Comparison of ENCODE assay signal across 9 cellular contexts in genomic region chr22:24952837-24953293, GRCh38. TPM values are rescaled to one million over a fixed set of nuclear protein-coding genes. Genes with fewer than 3 reads are reported as not detected.
A peak's percentile ranks its signal among the peaks of the same experiment; 100 is the strongest.
DNase-seq lines count a peak whose midpoint lies in the region; ATAC-seq and TF ChIP-seq lines count a peak whose summit lies in the region.
"Had no signal": no experiment of that assay in that cellular context is flagged by ENCODE, and none has a peak within 500 bp of the region (broad histone marks: within the 10 kb centered on the region; RNA-seq: fewer than 3 reads in every experiment).

No MANE protein-coding gene starts in this region.

- POLR2A ChIA-PET in activated CD4-positive, alpha-beta T cell treated with anti-CD3 and anti-CD28 coated beads, Interleukin-2, amount 10 ng/mL, durations not matched to agents 7 days and 5 days (lab: Charles Lee), result no interaction called here

- H3K36me3 Mint-ChIP-seq in activated CD4-positive, alpha-beta T cell treated with anti-CD3 and anti-CD28 coated beads, Interleukin-2, amount 10 ng/mL, durations not matched to agents 7 days and 5 days (ENCODE audit: low read depth), result no peaks in the 10 kb centered on the region

- H3K4me1 Mint-ChIP-seq in activated CD4-positive, alpha-beta T cell treated with anti-CD3 and anti-CD28 coated beads, Interleukin-2, amount 10 ng/mL, durations not matched to agents 7 days and 5 days, result peaks cover 31% of the 10 kb centered on the region

- no peaks in the 10 kb centered on the region for H3K9me3 Mint-ChIP-seq in activated CD4-positive, alpha-beta T cell treated with anti-CD3 and anti-CD28 coated beads, Interleukin-2, amount 10 ng/mL, durations not matched to agents 7 days and 5 days

- H3K27me3 Mint-ChIP-seq in activated CD4-positive, alpha-beta T cell treated with anti-CD3 and anti-CD28 coated beads, Interleukin-2, amount 10 ng/mL, durations not matched to agents 7 days and 5 days, result peaks cover 63% of the 10 kb centered on the region

- CTCF ChIA-PET in activated CD4-positive, alpha-beta T cell treated with anti-CD3 and anti-CD28 coated beads, Interleukin-2, amount 10 ng/mL, durations not matched to agents 7 days and 5 days (lab: Charles Lee), result interaction anchor here (1.0 to 1.1 kb wide), 3 partner anchors 9 to 96 kb away, joined by 3 to 4 read pairs (median 3); no protein-coding TSS in a partner anchor

- H3K27me3 ChIP-seq in stomach smooth muscle (ENCODE audit: control insufficient read depth in 1 of 2, insufficient read depth in 2 of 2, low read length in 2 of 2), result peaks cover 2 to 6% of the 10 kb centered on the region in 2 donors

- ATAC-seq in left lobe of liver (peak; percentile 49), HG03139 (IDR thresholded peaks at IDR 0.05; ENCODE audit: unreplicated experiment) (no peak), GM21515 (IDR thresholded peaks at IDR 0.05; ENCODE audit: unreplicated experiment) (no peak)

- H3K9me3 ChIP-seq in stomach smooth muscle (ENCODE audit: control insufficient read depth in 2 of 2, low read length in 2 of 2), result no peaks in the 10 kb centered on the region

- peak overlapping the region; percentile 79 to 82 for H3K9ac ChIP-seq in stomach smooth muscle (ENCODE audit: low read length in 2 of 2)

- TF ChIP-seq CTCF in choroid plexus epithelial cell (conservative IDR thresholded peaks at IDR 0.05; ENCODE audit: low read depth, low read length), result no peak

- H3K36me3 ChIP-seq in stomach smooth muscle (ENCODE audit: control insufficient read depth in 2 of 2, insufficient read depth in 2 of 2, low read length in 2 of 2), result no peaks in the 10 kb centered on the region

- no peak overlapping the region for H3K27ac Mint-ChIP-seq in activated CD4-positive, alpha-beta T cell treated with anti-CD3 and anti-CD28 coated beads, Interleukin-2, amount 10 ng/mL, durations not matched to agents 7 days and 5 days

- H3K4me1 ChIP-seq in stomach smooth muscle (ENCODE audit: control insufficient read depth, insufficient read depth, low read length), result peaks cover 16% of the 10 kb centered on the region

- H3K4me3 ChIP-seq in choroid plexus epithelial cell (ENCODE audit: low read depth, low read length) (peak overlapping the region; percentile 75), stomach smooth muscle (ENCODE audit: low read length in 2 of 2) (peak overlapping the region; percentile 86 to 90)

- H3K27ac ChIP-seq in stomach smooth muscle (ENCODE audit: low read length), result no peak overlapping the region

- no peak for DNase-seq in activated CD4-positive, alpha-beta T cell treated with anti-CD3 and anti-CD28 coated beads, Interleukin-2, amount 10 ng/mL, durations not matched to agents 7 days and 5 days
- no peak for DNase-seq in activated CD4-positive, alpha-beta T cell treated with anti-CD3 and anti-CD28 coated beads, Interleukin-2, amount 50 U/mL, for 1 hour
- peak; percentile 60 for DNase-seq in OCI-M1 (lab: John Stamatoyannopoulos, UW)
- peak; percentile 26 for DNase-seq in choroid plexus epithelial cell (ENCODE audit: low read depth)
- DNase-seq in left lobe of liver (ENCODE audit: low spot score), result no peak

- H3K4me3 Mint-ChIP-seq in activated CD4-positive, alpha-beta T cell treated with anti-CD3 and anti-CD28 coated beads, Interleukin-2, amount 10 ng/mL, durations not matched to agents 7 days and 5 days, result peak overlapping the region; percentile 78

RNA-seq across cellular contexts. Expression of gene KIAA1671, which starts 0.3 kb away (rescaled TPM):
- 10 to 100 TPM; 25.4 to 27.0 TPM for total RNA-seq in activated CD4-positive, alpha-beta T cell treated with anti-CD3 and anti-CD28 coated beads, Interleukin-2, amount 10 ng/mL, durations not matched to agents 7 days and 5 days
- total RNA-seq in left lobe of liver, result 38.9 TPM

RNA-seq across cellular contexts. Expression of gene LHFPL7, which starts 6.4 kb away (rescaled TPM):
- not detected for total RNA-seq in activated CD4-positive, alpha-beta T cell treated with anti-CD3 and anti-CD28 coated beads, Interleukin-2, amount 10 ng/mL, durations not matched to agents 7 days and 5 days
- total RNA-seq in left lobe of liver, result not detected
- total RNA-seq: glomerular endothelial cell had no signal

Comparison
In these comparisons a context has a peak if more than half of its experiments do, and no peak if none do; other contexts are left out.
1. DNase-seq: peak in OCI-M1 (single experiment) and choroid plexus epithelial cell (single experiment); none in activated CD4-positive, alpha-beta T cell treated with anti-CD3 and anti-CD28 coated beads, Interleukin-2, amount 10 ng/mL, durations not matched to agents 7 days and 5 days (single experiment), activated CD4-positive, alpha-beta T cell treated with anti-CD3 and anti-CD28 coated beads, Interleukin-2, amount 50 U/mL, for 1 hour (single experiment) and left lobe of liver (single experiment).